Comparison of ENCODE assay signal across 9 cellular contexts in genomic region chr14:59481407-59482119, GRCh38. TPM values are rescaled to one million over a fixed set of nuclear protein-coding genes. Genes with fewer than 3 reads are reported as not detected.
DNase-seq lines count a peak whose midpoint lies in the region; ATAC-seq and TF ChIP-seq lines count a peak whose summit lies in the region.
"Had no signal": no experiment of that assay in that cellular context is flagged by ENCODE, and none has a peak within 500 bp of the region (broad histone marks: within the 10 kb centered on the region; RNA-seq: fewer than 3 reads in every experiment).

No MANE protein-coding gene starts in this region.

- H3K4me1 Mint-ChIP-seq in CD4-positive, alpha-beta T cell (ENCODE audit: low read depth): peaks cover 57% of the 10 kb centered on the region
- peaks cover 43% of the 10 kb centered on the region for H3K4me1 Mint-ChIP-seq in neural crest cell

- no peaks in the 10 kb centered on the region for H3K27me3 Mint-ChIP-seq in CD4-positive, alpha-beta T cell
- no peaks in the 10 kb centered on the region for H3K27me3 Mint-ChIP-seq in neural crest cell (ENCODE audit: low read depth)

- H3K27ac ChIP-seq in CD4-positive, alpha-beta T cell (ENCODE audit: low read depth, low read length): no peak overlapping the region
- H3K27ac ChIP-seq in coronary artery: peak overlapping the region; percentile 96

- CTCF ChIA-PET in CD4-positive, alpha-beta T cell (lab: Charles Lee): no interaction called here

- DNase-seq in CD4-positive, alpha-beta T cell: no peak
- DNase-seq in M059J (ENCODE audit: low read depth): peak; percentile 56
- no peak for DNase-seq in coronary artery (ENCODE audit: low spot score)
- no peak for DNase-seq in neural crest cell (ENCODE audit: low read depth, low spot score)
- no peak for DNase-seq in BE2C
- no peak for DNase-seq in NCI-H187 treated with DMSO at 0.1 percent for 48 hours (lab: John Stamatoyannopoulos, UW)
- no peak for DNase-seq in NCI-H526 treated with DMSO at 0.1 percent for 48 hours (lab: John Stamatoyannopoulos, UW)
- DNase-seq: KBM-7 had no signal

- H3K4me3 Mint-ChIP-seq in CD4-positive, alpha-beta T cell: peak overlapping the region; percentile 99
- peak overlapping the region; percentile 98 for H3K4me3 Mint-ChIP-seq in neural crest cell

- no peak for TF ChIP-seq CTCF in CD4-positive, alpha-beta T cell (IDR thresholded peaks at IDR 0.05)
- TF ChIP-seq CTCF in coronary artery (IDR thresholded peaks at IDR 0.05): no peak
- TF ChIP-seq CTCF in neural crest cell (conservative IDR thresholded peaks at IDR 0.05): no peak
- TF ChIP-seq CTCF in BE2C (IDR thresholded peaks at IDR 0.05; ENCODE audit: low read depth, low read length): no peak

- H3K4me1 ChIP-seq in BE2C: no peaks in the 10 kb centered on the region; the same call in 1 of the 2 replicates

- POLR2A ChIA-PET in CD4-positive, alpha-beta T cell (lab: Charles Lee): interaction anchor here (1.3 to 3.0 kb wide), 2 partner anchors 17 to 1054 kb away, joined by 3 to 16 read pairs; partner anchors contain the start of genes GPR135, KIAA0586 and TIMM9

- no peaks in the 10 kb centered on the region for H3K27me3 ChIP-seq in CD4-positive, alpha-beta T cell (ENCODE audit: control insufficient read depth, insufficient read depth, low read length)
- no peaks in the 10 kb centered on the region for H3K27me3 ChIP-seq in BE2C

- peak overlapping the region; percentile 94 for H3K4me3 ChIP-seq in coronary artery
- no peak overlapping the region; the same call in 1 of the 2 replicates for H3K4me3 ChIP-seq in BE2C (ENCODE audit: low read depth, low read length)

- peaks cover 8% of the 10 kb centered on the region for H3K36me3 ChIP-seq in BE2C

- intact Hi-C loops in CD4-positive, alpha-beta T cell (cut with DNase I, micrococcal nuclease): loop anchor here (2.0 to 10.0 kb wide), 9 partner anchors 15 to 1493 kb away; partner anchors contain the start of genes DAAM1 (in 2 of the 2), PCNX4 (in 2 of the 2), KIAA0586 (in 1 of the 2) and PPM1A (in 1 of the 2)

- no peaks in the 10 kb centered on the region for H3K9me3 ChIP-seq in CD4-positive, alpha-beta T cell (ENCODE audit: control insufficient read depth, low read length)
- H3K9me3 ChIP-seq in BE2C: no peaks in the 10 kb centered on the region

- no peaks in the 10 kb centered on the region for H3K9me3 Mint-ChIP-seq in CD4-positive, alpha-beta T cell
- H3K9me3 Mint-ChIP-seq in neural crest cell: no peaks in the 10 kb centered on the region

- H3K27ac Mint-ChIP-seq in CD4-positive, alpha-beta T cell: peak overlapping the region; percentile 96
- H3K27ac Mint-ChIP-seq in neural crest cell (ENCODE audit: unreplicated experiment): no peak overlapping the region

- peaks cover 31% of the 10 kb centered on the region for H3K36me3 Mint-ChIP-seq in CD4-positive, alpha-beta T cell (ENCODE audit: low read depth)
- no peaks in the 10 kb centered on the region for H3K36me3 Mint-ChIP-seq in neural crest cell (ENCODE audit: low read depth)

- ATAC-seq in CD4-positive, alpha-beta T cell (ENCODE audit: poor library complexity): no peak
- ATAC-seq in GM21515 (IDR thresholded peaks at IDR 0.05; ENCODE audit: unreplicated experiment): no peak

RNA-seq across cellular contexts. Expression of gene L3HYPDH, which starts 2.6 kb away (rescaled TPM):
- 10 to 100 TPM; 10.6 to 11.1 TPM for total RNA-seq in CD4-positive, alpha-beta T cell
- 33.2 and 38.1 TPM in 2 replicates for total RNA-seq in M059J (2014; rRNA removed; shearing (Covaris generic))
- total RNA-seq in neural crest cell: 16.8 and 17.0 TPM in 2 replicates
- polyA plus RNA-seq in BE2C (2012; ENCODE audit: insufficient read depth, insufficient read length, low read depth): 6.9 TPM

RNA-seq across cellular contexts. Expression of gene JKAMP, which starts 2.8 kb away (rescaled TPM):
- total RNA-seq in CD4-positive, alpha-beta T cell: 1 to 10 TPM; 9.4 to 9.8 TPM
- 131 and 142 TPM in 2 replicates for total RNA-seq in M059J (2014; rRNA removed; shearing (Covaris generic))
- 38.1 and 43.6 TPM in 2 replicates for total RNA-seq in neural crest cell
- polyA plus RNA-seq in BE2C (2012; ENCODE audit: insufficient read depth, insufficient read length, low read depth): 63.6 TPM

RNA-seq across cellular contexts. Expression of gene GPR135, which starts 16.4 kb away (rescaled TPM):
- under 1 TPM; 0.81 to 0.91 TPM for total RNA-seq in CD4-positive, alpha-beta T cell
- 0.79 and 1.3 TPM in 2 replicates for total RNA-seq in M059J (2014; rRNA removed; shearing (Covaris generic))
- 3.3 and 3.5 TPM in 2 replicates for total RNA-seq in neural crest cell
- 2.6 TPM for polyA plus RNA-seq in BE2C (2012; ENCODE audit: insufficient read depth, insufficient read length, low read depth)
